Comparison of ENCODE assay signal across 8 cellular contexts in genomic region chr21:36028127-36029069, GRCh38. TPM values are rescaled to one million over a fixed set of nuclear protein-coding genes. Genes with fewer than 3 reads are reported as not detected.
DNase-seq lines count a peak whose midpoint lies in the region; ATAC-seq and TF ChIP-seq lines count a peak whose summit lies in the region.

No MANE protein-coding gene starts in this region.

- H3K27ac ChIP-seq in RWPE1: no peak overlapping the region
- H3K27ac ChIP-seq in foreskin keratinocyte: no peak overlapping the region
- H3K27ac ChIP-seq in thymus (ENCODE audit: low read depth): peak overlapping the region; percentile 1

- TF ChIP-seq CTCF in BE2C (IDR thresholded peaks at IDR 0.05; ENCODE audit: low read depth, low read length) (peak; percentile 97), RWPE1 (conservative IDR thresholded peaks at IDR 0.05; ENCODE audit: low read depth) (peak; percentile 96), foreskin keratinocyte (conservative IDR thresholded peaks at IDR 0.05) (peak; percentile 97)

- DNase-seq in BE2C (peak; percentile 63), LoVo (ENCODE audit: low spot score) (peak; percentile 73), RWPE1 (ENCODE audit: low spot score) (peak; percentile 76), foreskin keratinocyte (peak; percentile 23 to 52), occipital lobe (lab: John Stamatoyannopoulos, UW) (peak; percentile 71)

- no peaks in the 10 kb centered on the region for H3K36me3 Mint-ChIP-seq in activated T-helper 17 cell treated with anti-CD3 and anti-CD28 coated beads, Interleukin-2, amount 50 U/mL, for 72 hours (ENCODE audit: low read depth)

- H3K27me3 Mint-ChIP-seq in activated T-helper 17 cell treated with anti-CD3 and anti-CD28 coated beads, Interleukin-2, amount 50 U/mL, for 72 hours: no peaks in the 10 kb centered on the region

- H3K4me1 ChIP-seq in BE2C: no peaks in the 10 kb centered on the region
- H3K4me1 ChIP-seq in foreskin keratinocyte: peaks cover 1% of the 10 kb centered on the region
- no peaks in the 10 kb centered on the region for H3K4me1 ChIP-seq in thymus (ENCODE audit: control insufficient read depth, insufficient read depth, low read length)

- H3K36me3 ChIP-seq in BE2C: no peaks in the 10 kb centered on the region
- peaks cover 2% of the 10 kb centered on the region for H3K36me3 ChIP-seq in thymus (ENCODE audit: control insufficient read depth, insufficient read depth)

- ATAC-seq in GM19438 (IDR thresholded peaks at IDR 0.05; ENCODE audit: low read depth, unreplicated experiment) (peak; percentile 64), foreskin keratinocyte (peak; percentile 83)
- peak; percentile 88 for ATAC-seq in activated T-helper 17 cell treated with anti-CD3 and anti-CD28 coated beads, Interleukin-2, amount 50 U/mL, for 72 hours (replicated peaks)

- H3K27me3 ChIP-seq in BE2C: no peaks in the 10 kb centered on the region
- no peaks in the 10 kb centered on the region for H3K27me3 ChIP-seq in foreskin keratinocyte
- H3K27me3 ChIP-seq in thymus (ENCODE audit: control insufficient read depth, insufficient read depth): no peaks in the 10 kb centered on the region

- WGBS in thymus: 35% methylated on average over 25 of the region's 25 CpGs

- H3K9me3 ChIP-seq in BE2C (no peaks in the 10 kb centered on the region), thymus (ENCODE audit: control insufficient read depth) (no peaks in the 10 kb centered on the region)

- POLR2A ChIA-PET in RWPE1 (lab: Yijun Ruan, JAX; ENCODE audit: low non-redundant PET): no interaction called here

- CTCF ChIA-PET in RWPE1 (lab: Yijun Ruan, JAX): interaction anchor here (0.5 to 1.5 kb wide), 16 partner anchors 10 to 1397 kb away, joined by 3 to 8 read pairs (median 3); no protein-coding TSS in a partner anchor

- no peak overlapping the region for H3K4me3 Mint-ChIP-seq in activated T-helper 17 cell treated with anti-CD3 and anti-CD28 coated beads, Interleukin-2, amount 50 U/mL, for 72 hours

- H3K27ac Mint-ChIP-seq in activated T-helper 17 cell treated with anti-CD3 and anti-CD28 coated beads, Interleukin-2, amount 50 U/mL, for 72 hours: no peak overlapping the region

- H3K4me1 Mint-ChIP-seq in activated T-helper 17 cell treated with anti-CD3 and anti-CD28 coated beads, Interleukin-2, amount 50 U/mL, for 72 hours: peaks cover 5% of the 10 kb centered on the region

- H3K4me3 ChIP-seq in BE2C (ENCODE audit: low read depth, low read length) (no peak overlapping the region), thymus (ENCODE audit: low read length) (no peak overlapping the region)

- H3K9me3 Mint-ChIP-seq in activated T-helper 17 cell treated with anti-CD3 and anti-CD28 coated beads, Interleukin-2, amount 50 U/mL, for 72 hours: no peaks in the 10 kb centered on the region

RNA-seq across cellular contexts. Expression of gene SETD4, which starts 31.9 kb away (rescaled TPM):
- polyA plus RNA-seq in BE2C (2012; ENCODE audit: insufficient read depth, insufficient read length, low read depth): 21.1 TPM
- total RNA-seq in activated T-helper 17 cell treated with anti-CD3 and anti-CD28 coated beads, Interleukin-2, amount 50 U/mL, for 72 hours: 10 to 100 TPM; 12.0 to 21.5 TPM
- total RNA-seq in foreskin keratinocyte (12.1 and 16.0 TPM in 2 replicates), occipital lobe (31.8 TPM)
- polyA plus RNA-seq in foreskin keratinocyte (10.2 and 10.7 TPM in 2 replicates), thymus (11.7 TPM)

RNA-seq across cellular contexts. Expression of gene CBR1, which starts 41.4 kb away (rescaled TPM):
- polyA plus RNA-seq in BE2C (2012; ENCODE audit: insufficient read depth, insufficient read length, low read depth): 244 TPM
- 10 to 100 TPM; 21.8 to 63.9 TPM for total RNA-seq in activated T-helper 17 cell treated with anti-CD3 and anti-CD28 coated beads, Interleukin-2, amount 50 U/mL, for 72 hours
- total RNA-seq in foreskin keratinocyte (109 and 114 TPM in 2 replicates), occipital lobe (23.2 TPM)
- polyA plus RNA-seq in foreskin keratinocyte (131 and 132 TPM in 2 replicates), thymus (57.7 TPM)
